In genomic region chr2:20635096-20635475, GRCh38 we compare ENCODE assay signal across 9 cellular contexts. TPM values are rescaled to one million over a fixed set of nuclear protein-coding genes. Genes with fewer than 3 reads are reported as not detected.
A peak's percentile ranks its signal among the peaks of the same experiment; 100 is the strongest.
DNase-seq lines count a peak whose midpoint lies in the region; ATAC-seq and TF ChIP-seq lines count a peak whose summit lies in the region.
"Had no signal": no experiment of that assay in that cellular context is flagged by ENCODE, and none has a peak within 500 bp of the region (broad histone marks: within the 10 kb centered on the region; RNA-seq: fewer than 3 reads in every experiment).

No MANE protein-coding gene starts in this region.

- no peak for DNase-seq in heart right ventricle
- no peak for DNase-seq in left cardiac atrium
- no peak for DNase-seq in vagina (ENCODE audit: extremely low spot score in 2 of 2)
- no peak for DNase-seq in activated effector memory CD4-positive, alpha-beta T cell treated with anti-CD3 and anti-CD28 coated beads, Interleukin-2, amount 50 U/mL, for 16 hours
- DNase-seq in islet precursor cell, result no peak

- H3K79me2 ChIP-seq in neural cell (replicated peaks; ENCODE audit: insufficient read depth, low read length), result no peaks in the 10 kb centered on the region

- no peaks in the 10 kb centered on the region for H3K9me3 ChIP-seq in heart right ventricle
- no peaks in the 10 kb centered on the region for H3K9me3 ChIP-seq in neural cell (ENCODE audit: low read length)
- H3K9me3 ChIP-seq in vagina, result no peaks in the 10 kb centered on the region
- H3K9me3 ChIP-seq: neutrophil had no signal

- H3K36me3 ChIP-seq in heart right ventricle, result peaks cover 0 to 74% (median under 1%) of the 10 kb centered on the region in 9 donors
- H3K36me3 ChIP-seq in neural cell (ENCODE audit: insufficient read depth, low read length), result no peaks in the 10 kb centered on the region
- peaks cover 0 to 12% of the 10 kb centered on the region in 2 donors for H3K36me3 ChIP-seq in vagina

- WGBS in heart right ventricle, 2 donors, result 70 to 72% methylated on average over 5 of the region's 5 CpGs

- no peak for TF ChIP-seq CTCF in heart right ventricle (IDR thresholded peaks at IDR 0.05)
- no peak for TF ChIP-seq CTCF in neural cell (IDR thresholded peaks at IDR 0.05; ENCODE audit: poor library complexity, severe bottlenecking)
- no peak for TF ChIP-seq CTCF in vagina (IDR thresholded peaks at IDR 0.05)

- peaks cover 32 to 65% (median 43%) of the 10 kb centered on the region in 9 donors for H3K4me1 ChIP-seq in heart right ventricle
- H3K4me1 ChIP-seq in vagina, result peaks cover 38% of the 10 kb centered on the region

- TF ChIP-seq RAD21 in neural cell (conservative IDR thresholded peaks at IDR 0.05), result no peak

- no peaks in the 10 kb centered on the region for H3K27me3 ChIP-seq in heart right ventricle
- no peaks in the 10 kb centered on the region for H3K27me3 ChIP-seq in neural cell (ENCODE audit: insufficient read depth, low read depth, low read length)
- no peaks in the 10 kb centered on the region for H3K27me3 ChIP-seq in vagina
- H3K27me3 ChIP-seq: neutrophil had no signal

- peak overlapping the region; percentile 32 to 87 (median 74) for H3K27ac ChIP-seq in heart right ventricle
- H3K27ac ChIP-seq in cingulate gyrus (ENCODE audit: low read depth, low read length), result peak overlapping the region; percentile 65
- H3K27ac ChIP-seq in neural cell (ENCODE audit: low read length), result peak overlapping the region; percentile 74
- H3K27ac ChIP-seq in vagina, result peak overlapping the region; percentile 81
- H3K27ac ChIP-seq: neutrophil had no signal

- peak overlapping the region; percentile 68 for H3K9ac ChIP-seq in neural cell (ENCODE audit: low read length)

- H3K9me2 ChIP-seq in neural cell (ENCODE audit: insufficient read depth, low read length), result no peaks in the 10 kb centered on the region

- no peak overlapping the region for H3K4me2 ChIP-seq in neural cell (ENCODE audit: low read length)

- no peak overlapping the region for H3K4me3 ChIP-seq in heart right ventricle
- H3K4me3 ChIP-seq in neural cell (ENCODE audit: low read length), result no peak overlapping the region
- no peak overlapping the region for H3K4me3 ChIP-seq in vagina

- H3F3A ChIP-seq in neural cell (ENCODE audit: insufficient read depth, low read length, poor library complexity, severe bottlenecking), result no peaks in the 10 kb centered on the region

- TF ChIP-seq POLR2A in vagina (IDR thresholded peaks at IDR 0.05), result no peak

- no peak for TF ChIP-seq EP300 in neural cell (conservative IDR thresholded peaks at IDR 0.05; ENCODE audit: poor library complexity, severe bottlenecking)

- peak overlapping the region; percentile 98 for H2AFZ ChIP-seq in neural cell (ENCODE audit: low read depth, low read length)

- intact Hi-C loops in heart right ventricle (cut with DNase I), result loop anchor here in 7 of 10 donors (1.0 to 10.0 kb wide), 10 partner anchors 33 to 193 kb away; no protein-coding TSS in a partner anchor
- intact Hi-C loops in left cardiac atrium (cut with DNase I), result loop anchor here in 1 of 2 donors (2.0 kb wide), 1 partner anchor 190 kb away; no protein-coding TSS in a partner anchor
- intact Hi-C loops in vagina (cut with DNase I), result loop anchor here (1.0 to 5.0 kb wide), 3 partner anchors 192 to 253 kb away; no protein-coding TSS in a partner anchor

- H4K20me1 ChIP-seq in neural cell (ENCODE audit: insufficient read depth), result no peaks in the 10 kb centered on the region

- ATAC-seq in heart right ventricle, result no peak
- no peak for ATAC-seq in left cardiac atrium
- no peak for ATAC-seq in GM18907 (IDR thresholded peaks at IDR 0.05; ENCODE audit: unreplicated experiment)

TF ChIP-seq in neural cell, 6 proteins besides CTCF, POLR2A, EP300 and RAD21:
- TF ChIP-seq SMC3 (conservative IDR thresholded peaks at IDR 0.05; ENCODE audit: poor library complexity), result no peak
- no peak for TF ChIP-seq REST (IDR thresholded peaks at IDR 0.05; ENCODE audit: borderline replicate concordance)
- no peak for TF ChIP-seq EZH2 (IDR thresholded peaks at IDR 0.05; ENCODE audit: borderline replicate concordance, insufficient read depth, low read length, poor library complexity, severe bottlenecking)
- no peak for TF ChIP-seq POLR2AphosphoS5 (IDR thresholded peaks at IDR 0.05)
- TF ChIP-seq MXI1 (conservative IDR thresholded peaks at IDR 0.05; ENCODE audit: poor library complexity, severe bottlenecking), result no peak
- no peak for TF ChIP-seq TAF1 (IDR thresholded peaks at IDR 0.05; ENCODE audit: low read depth)

RNA-seq across cellular contexts. Expression of gene HS1BP3, which starts 15.8 kb away (rescaled TPM):
- total RNA-seq in heart right ventricle (10 to 100 TPM; 11.3 to 26.3 (median 16.1) TPM), left cardiac atrium (10 to 100 TPM; 19.8 to 21.4 TPM), vagina (23.1 TPM)
- polyA plus RNA-seq in heart right ventricle (10 to 100 TPM; 16.8 to 24.6 TPM), neural cell (8.9 and 12.1 TPM in 2 replicates)
- 13.1 and 16.2 TPM in 2 replicates for polyA minus RNA-seq in neural cell

RNA-seq across cellular contexts. Expression of gene GDF7, which starts 31.9 kb away (rescaled TPM):
- total RNA-seq in heart right ventricle (1 to 10 TPM in 1 of 10 donors, under 1 TPM in 9; 0.10 to 1.2 (median 0.66) TPM), left cardiac atrium (1 to 10 TPM in 1 of 2 donors, under 1 TPM in 1; 0.32 to 4.8 TPM), vagina (9.3 TPM)
- polyA plus RNA-seq in heart right ventricle (under 1 TPM; 0.17 to 0.37 TPM), neural cell (0.38 and 0.62 TPM in 2 replicates)
- 0.73 and 1.0 TPM in 2 replicates for polyA minus RNA-seq in neural cell
